In the genomic region with DNA sequence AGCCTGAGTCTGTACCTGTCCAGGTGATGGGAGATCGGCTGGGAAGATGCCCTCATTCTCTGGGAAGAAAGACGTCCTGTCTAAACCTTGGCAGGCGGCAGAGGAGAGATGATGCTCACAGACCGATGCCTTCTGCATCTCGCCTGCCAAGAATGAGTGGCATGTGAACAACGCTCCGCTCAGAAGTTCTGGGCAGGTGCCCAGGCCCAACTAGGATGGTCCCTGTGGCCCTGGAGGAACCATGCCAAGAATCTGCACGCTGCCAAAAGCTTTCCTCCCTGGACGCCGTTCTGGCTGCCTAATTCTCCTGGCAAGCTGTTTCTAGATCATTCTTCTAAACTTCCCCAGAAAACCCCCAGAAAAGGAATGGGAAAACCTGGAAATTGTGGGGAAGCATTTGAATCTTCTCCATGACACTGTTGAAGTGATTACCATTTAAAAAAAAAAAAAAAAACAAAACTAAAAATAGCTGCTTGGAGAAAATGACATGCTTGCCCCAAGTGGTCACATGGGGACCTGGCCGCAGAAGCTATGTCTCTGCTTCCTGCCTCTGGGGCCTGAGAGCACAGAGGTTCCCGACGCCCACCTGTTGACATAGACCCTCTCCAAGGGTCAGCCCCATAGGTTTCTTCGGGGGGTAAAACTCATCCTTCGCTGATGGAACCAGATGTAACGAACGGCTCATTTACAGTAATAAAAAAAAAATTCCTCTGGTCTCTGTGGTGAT, we compare ENCODE assay signal across 1 cellular context.
TF ChIP-seq lines count a peak whose summit lies in the region.

No MANE protein-coding gene starts in this region.

TF ChIP-seq in H1, 55 proteins besides CTCF, POLR2A, EP300 and RAD21:
- no peak for TF ChIP-seq RNF2 (IDR thresholded peaks at IDR 0.05; ENCODE audit: borderline replicate concordance, low read depth, low read length, missing control alignments, poor library complexity, severe bottlenecking)
- TF ChIP-seq, protein P1, sequence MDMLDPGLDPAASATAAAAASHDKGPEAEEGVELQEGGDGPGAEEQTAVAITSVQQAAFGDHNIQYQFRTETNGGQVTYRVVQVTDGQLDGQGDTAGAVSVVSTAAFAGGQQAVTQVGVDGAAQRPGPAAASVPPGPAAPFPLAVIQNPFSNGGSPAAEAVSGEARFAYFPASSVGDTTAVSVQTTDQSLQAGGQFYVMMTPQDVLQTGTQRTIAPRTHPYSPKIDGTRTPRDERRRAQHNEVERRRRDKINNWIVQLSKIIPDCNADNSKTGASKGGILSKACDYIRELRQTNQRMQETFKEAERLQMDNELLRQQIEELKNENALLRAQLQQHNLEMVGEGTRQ (IDR thresholded peaks at IDR 0.05; ENCODE audit: low read length), result no peak
- TF ChIP-seq POLR2AphosphoS5 (IDR thresholded peaks at IDR 0.05; ENCODE audit: low read depth, low read length), result no peak
TF ChIP-seq in H1: peak in this region for 0.
